ENCODE assay signal across 8 cellular contexts in the genomic region with DNA sequence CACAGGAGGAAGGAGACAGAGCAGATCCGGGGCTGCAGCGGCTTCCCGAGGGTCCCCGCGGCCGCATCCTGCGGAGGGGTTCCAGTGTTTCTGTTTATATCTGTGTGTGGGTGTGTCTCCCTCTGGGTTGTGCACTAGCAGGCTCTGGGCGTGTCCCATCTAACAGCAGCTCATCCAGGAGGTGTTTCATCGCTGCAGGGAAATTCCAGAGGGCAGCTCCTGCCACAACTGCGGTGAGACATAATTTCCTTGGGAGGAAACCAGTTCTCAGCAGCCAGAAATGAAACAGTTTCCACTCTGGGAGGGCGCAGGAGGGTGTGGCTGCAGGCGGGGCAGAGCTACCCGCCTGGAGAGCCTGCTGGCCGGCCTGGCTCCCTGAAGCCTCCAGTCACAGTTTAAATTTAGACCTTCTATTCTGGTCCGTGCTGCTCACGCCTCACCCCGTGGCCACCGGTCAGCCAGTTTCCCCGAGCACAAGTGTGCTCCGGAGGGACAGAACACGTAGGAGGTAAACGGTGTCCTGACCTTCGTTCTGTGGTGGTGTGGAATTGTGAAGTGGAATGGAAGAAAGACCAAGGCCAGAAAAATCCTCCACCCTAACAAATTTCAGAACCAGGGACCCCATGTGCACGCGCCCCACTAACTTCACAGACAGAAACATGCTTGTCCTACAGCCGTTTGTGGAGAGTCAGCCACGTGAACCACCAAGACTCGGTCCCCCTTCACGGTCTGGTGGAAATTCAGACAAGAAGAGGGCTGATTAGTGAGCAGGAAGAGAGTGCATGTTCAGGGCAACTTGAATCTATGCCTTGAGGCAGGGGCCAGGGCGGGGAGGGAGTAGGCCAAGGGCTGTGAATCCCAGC. TPM values are rescaled to one million over a fixed set of nuclear protein-coding genes. Genes with fewer than 3 reads are reported as not detected.
DNase-seq lines count a peak whose midpoint lies in the region; ATAC-seq and TF ChIP-seq lines count a peak whose summit lies in the region.

No MANE protein-coding gene starts in this region.

- no peaks in the 10 kb centered on the region for H3K36me3 ChIP-seq in CD8-positive, alpha-beta T cell (ENCODE audit: insufficient read depth, low read length)

- no peak overlapping the region for H3K27ac ChIP-seq in CD8-positive, alpha-beta T cell (ENCODE audit: low read depth, low read length)

- intact Hi-C loops in CD8-positive, alpha-beta T cell (cut with DNase I, micrococcal nuclease): no loop called here

- no peak overlapping the region for H3K4me3 ChIP-seq in CD8-positive, alpha-beta T cell (ENCODE audit: low read depth, low read length)

- no peaks in the 10 kb centered on the region for H3K36me3 Mint-ChIP-seq in CD8-positive, alpha-beta T cell
- H3K36me3 Mint-ChIP-seq in activated CD4-positive, alpha-beta memory T cell treated with anti-CD3 and anti-CD28 coated beads, Interleukin-2, amount 10 ng/mL, durations not matched to agents 7 days and 5 days (ENCODE audit: low read depth): no peaks in the 10 kb centered on the region
- no peaks in the 10 kb centered on the region for H3K36me3 Mint-ChIP-seq in stimulated activated naive B cell treated with anti-CD40 and anti-IgM and Interleukin-4, amounts not matched to agents 10 μg/mL and 1 μg/mL and 100 μg/mL, for 72 hours

- peak overlapping the region; percentile 75 for H3K4me3 Mint-ChIP-seq in CD8-positive, alpha-beta T cell
- H3K4me3 Mint-ChIP-seq in activated CD4-positive, alpha-beta memory T cell treated with anti-CD3 and anti-CD28 coated beads, Interleukin-2, amount 10 ng/mL, durations not matched to agents 7 days and 5 days: peak overlapping the region; percentile 64
- H3K4me3 Mint-ChIP-seq in stimulated activated naive B cell treated with anti-CD40 and anti-IgM and Interleukin-4, amounts not matched to agents 10 μg/mL and 1 μg/mL and 100 μg/mL, for 72 hours: peak overlapping the region; percentile 75 to 83

- POLR2A ChIA-PET in CD8-positive, alpha-beta T cell (lab: Charles Lee): no interaction called here
- POLR2A ChIA-PET in activated CD4-positive, alpha-beta memory T cell treated with anti-CD3 and anti-CD28 coated beads, Interleukin-2, amount 10 ng/mL, durations not matched to agents 7 days and 5 days (lab: Charles Lee): interaction anchor here (1.0 to 2.8 kb wide), 7 partner anchors 26 to 120 kb away, joined by 3 to 18 read pairs (median 3); a partner anchor contains a TSS

- H3K4me1 ChIP-seq in CD8-positive, alpha-beta T cell (ENCODE audit: insufficient read depth, low read length): peaks cover 10% of the 10 kb centered on the region

- peak; percentile 72 for ATAC-seq in CD8-positive, alpha-beta T cell
- ATAC-seq in GM21786 (IDR thresholded peaks at IDR 0.05; ENCODE audit: unreplicated experiment): peak; percentile 63
- peak; percentile 84 to 86 for ATAC-seq in stimulated activated naive B cell treated with anti-CD40 and anti-IgM and Interleukin-4, amounts not matched to agents 10 μg/mL and 1 μg/mL and 100 μg/mL, for 72 hours (replicated peaks)

- TF ChIP-seq CTCF in CD8-positive, alpha-beta T cell (IDR thresholded peaks at IDR 0.05): no peak

- CTCF ChIA-PET in CD8-positive, alpha-beta T cell (lab: Charles Lee): interaction anchor here (0.5 to 1.6 kb wide), 5 partner anchors 16 to 446 kb away, joined by 3 to 5 read pairs (median 3); no protein-coding TSS in a partner anchor
- CTCF ChIA-PET in activated CD4-positive, alpha-beta memory T cell treated with anti-CD3 and anti-CD28 coated beads, Interleukin-2, amount 10 ng/mL, durations not matched to agents 7 days and 5 days (lab: Charles Lee): interaction anchor here (0.6 to 2.2 kb wide), 10 partner anchors 14 to 72 kb away, joined by 3 to 11 read pairs (median 4); no protein-coding TSS in a partner anchor

- no peaks in the 10 kb centered on the region for H3K9me3 Mint-ChIP-seq in CD8-positive, alpha-beta T cell
- no peaks in the 10 kb centered on the region for H3K9me3 Mint-ChIP-seq in activated CD4-positive, alpha-beta memory T cell treated with anti-CD3 and anti-CD28 coated beads, Interleukin-2, amount 10 ng/mL, durations not matched to agents 7 days and 5 days
- no peaks in the 10 kb centered on the region for H3K9me3 Mint-ChIP-seq in stimulated activated naive B cell treated with anti-CD40 and anti-IgM and Interleukin-4, amounts not matched to agents 10 μg/mL and 1 μg/mL and 100 μg/mL, for 72 hours

- no peaks in the 10 kb centered on the region for H3K27me3 ChIP-seq in CD8-positive, alpha-beta T cell (ENCODE audit: insufficient read depth, low read length)

- peak in 4 of 7 experiments; percentile 21 to 50 (median 28) for DNase-seq in CD8-positive, alpha-beta T cell
- DNase-seq in NCI-H2227 treated with DMSO at 0.1 percent for 48 hours (lab: John Stamatoyannopoulos, UW): peak; percentile 84
- DNase-seq in activated CD4-positive, alpha-beta memory T cell treated with anti-CD3 and anti-CD28 coated beads, Interleukin-2, amount 10 ng/mL, durations not matched to agents 7 days and 5 days: peak; percentile 66
- DNase-seq in effector CD8-positive, alpha-beta T cell (lab: John Stamatoyannopoulos, UW): peak; percentile 15
- DNase-seq in myocyte (ENCODE audit: low read depth): peak; percentile 98
- DNase-seq in stimulated activated naive B cell treated with anti-CD40 and anti-IgM and Interleukin-4, amounts not matched to agents 10 μg/mL and 1 μg/mL and 100 μg/mL, for 72 hours: peak; percentile 61
- no peak for DNase-seq in NCI-H345 (lab: John Stamatoyannopoulos, UW)

- H3K27ac Mint-ChIP-seq in CD8-positive, alpha-beta T cell: no peak overlapping the region
- H3K27ac Mint-ChIP-seq in activated CD4-positive, alpha-beta memory T cell treated with anti-CD3 and anti-CD28 coated beads, Interleukin-2, amount 10 ng/mL, durations not matched to agents 7 days and 5 days: peak overlapping the region; percentile 71
- H3K27ac Mint-ChIP-seq in stimulated activated naive B cell treated with anti-CD40 and anti-IgM and Interleukin-4, amounts not matched to agents 10 μg/mL and 1 μg/mL and 100 μg/mL, for 72 hours: peak overlapping the region; percentile 96

- no peaks in the 10 kb centered on the region for H3K9me3 ChIP-seq in CD8-positive, alpha-beta T cell (ENCODE audit: low read length)

- peaks cover 12% of the 10 kb centered on the region for H3K4me1 Mint-ChIP-seq in CD8-positive, alpha-beta T cell (ENCODE audit: low read depth)
- H3K4me1 Mint-ChIP-seq in activated CD4-positive, alpha-beta memory T cell treated with anti-CD3 and anti-CD28 coated beads, Interleukin-2, amount 10 ng/mL, durations not matched to agents 7 days and 5 days: peaks cover 19% of the 10 kb centered on the region
- peaks cover 19 to 32% of the 10 kb centered on the region in 2 donors for H3K4me1 Mint-ChIP-seq in stimulated activated naive B cell treated with anti-CD40 and anti-IgM and Interleukin-4, amounts not matched to agents 10 μg/mL and 1 μg/mL and 100 μg/mL, for 72 hours

- H3K27me3 Mint-ChIP-seq in CD8-positive, alpha-beta T cell (ENCODE audit: low read depth): no peaks in the 10 kb centered on the region
- no peaks in the 10 kb centered on the region for H3K27me3 Mint-ChIP-seq in activated CD4-positive, alpha-beta memory T cell treated with anti-CD3 and anti-CD28 coated beads, Interleukin-2, amount 10 ng/mL, durations not matched to agents 7 days and 5 days
- H3K27me3 Mint-ChIP-seq in stimulated activated naive B cell treated with anti-CD40 and anti-IgM and Interleukin-4, amounts not matched to agents 10 μg/mL and 1 μg/mL and 100 μg/mL, for 72 hours: no peaks in the 10 kb centered on the region

RNA-seq across cellular contexts. Expression of a gene that starts 50.2 kb away (rescaled TPM):
- total RNA-seq in CD8-positive, alpha-beta T cell: not detected
- not detected for total RNA-seq in activated CD4-positive, alpha-beta memory T cell treated with anti-CD3 and anti-CD28 coated beads, Interleukin-2, amount 10 ng/mL, durations not matched to agents 7 days and 5 days
- not detected in 2 replicates for total RNA-seq in myocyte
- not detected for polyA plus RNA-seq in myocyte (2012)
